In genomic region chr4:112857461-112857860, GRCh38 we compare ENCODE assay signal across 11 cellular contexts.
DNase-seq lines count a peak whose midpoint lies in the region; ATAC-seq, FAIRE-seq and TF ChIP-seq lines count a peak whose summit lies in the region.
"Had no signal": no experiment of that assay in that cellular context is flagged by ENCODE, and none has a peak within 500 bp of the region (broad histone marks: within the 10 kb centered on the region; RNA-seq: fewer than 3 reads in every experiment).

No MANE protein-coding gene starts in this region.

- H3F3A ChIP-seq in PC-3 (ENCODE audit: low read length, unreplicated experiment), result no peaks in the 10 kb centered on the region

- H3K4me1 ChIP-seq in PC-3 (ENCODE audit: insufficient read depth, low read length), result peaks cover 9% of the 10 kb centered on the region; the same call in 1 of the 2 replicates
- peaks cover 17% of the 10 kb centered on the region for H3K4me1 ChIP-seq in psoas muscle
- H3K4me1 ChIP-seq in small intestine (ENCODE audit: control insufficient read depth in 2 of 2, insufficient read depth in 1 of 2, low read depth in 1 of 2, low read length in 1 of 2), result no peaks in the 10 kb centered on the region
- H3K4me1 ChIP-seq: pancreas had no signal

- WGBS in psoas muscle, 3 donors, result 65 to 83% (median 82%) methylated on average over 1 of the region's 1 CpG
- 82 to 88% (median 87%) methylated on average over 1 of the region's 1 CpG for WGBS in small intestine, 3 donors

- intact Hi-C loops in PC-3 (cut with micrococcal nuclease), result no loop called here
- intact Hi-C loops in psoas muscle (cut with DNase I), result no loop called here

- H3K9me2 ChIP-seq in PC-3 (replicated peaks; ENCODE audit: low read length), result no peaks in the 10 kb centered on the region

- peak; percentile 11 for DNase-seq in DMS53 (lab: John Stamatoyannopoulos, UW)
- peak; percentile 69 for DNase-seq in PC-3
- DNase-seq in epithelial cell of prostate (ENCODE audit: low read depth, low spot score), result peak; percentile 85
- DNase-seq in psoas muscle, result no peak
- DNase-seq in C1 segment of cervical spinal cord (lab: John Stamatoyannopoulos, UW), result no peak
- DNase-seq in small intestine, result no peak
- DNase-seq in cerebellar cortex (ENCODE audit: low spot score), result no peak
- DNase-seq: heart right ventricle, NCI-H2081, pancreas had no signal

- no peak for TF ChIP-seq CTCF in PC-3 (conservative IDR thresholded peaks at IDR 0.05; ENCODE audit: low read depth, low read length)
- TF ChIP-seq CTCF in psoas muscle (IDR thresholded peaks at IDR 0.05), result no peak

- no TSS peak for BruUV-seq in PC-3 (replicated peaks; lab: Mats Ljungman, UMichigan)

- H3K36me3 ChIP-seq in PC-3 (ENCODE audit: low read depth, low read length) (no peaks in the 10 kb centered on the region; the same call in 1 of the 2 replicates), psoas muscle (ENCODE audit: insufficient read depth in 1 of 2, low read depth in 1 of 2) (no peaks in the 10 kb centered on the region), small intestine (ENCODE audit: control insufficient read depth in 2 of 2, insufficient read depth in 2 of 2, low read length in 2 of 2) (no peaks in the 10 kb centered on the region)
- H3K36me3 ChIP-seq: heart right ventricle, pancreas had no signal

- H3K27ac ChIP-seq in PC-3 (ENCODE audit: low read length) (no peak overlapping the region), epithelial cell of prostate (peak overlapping the region; percentile 45), psoas muscle (peak overlapping the region; percentile 32), small intestine (ENCODE audit: low read depth in 1 of 2, low read length in 1 of 2) (no peak overlapping the region)
- H3K27ac ChIP-seq: pancreas had no signal

- no peak overlapping the region for H3K4me2 ChIP-seq in PC-3 (ENCODE audit: low read length)

- no peak overlapping the region for H3K4me3 ChIP-seq in PC-3 (ENCODE audit: low read length)
- H3K4me3 ChIP-seq in psoas muscle, result no peak overlapping the region
- no peak overlapping the region for H3K4me3 ChIP-seq in small intestine (ENCODE audit: low read depth in 1 of 2, low read length in 2 of 2)
- H3K4me3 ChIP-seq: heart right ventricle, pancreas had no signal

- no peak overlapping the region for H2AFZ ChIP-seq in PC-3 (ENCODE audit: low read length)

- H3K9me3 ChIP-seq in PC-3 (ENCODE audit: low read length) (no peaks in the 10 kb centered on the region), psoas muscle (no peaks in the 10 kb centered on the region), small intestine (ENCODE audit: control insufficient read depth, low read depth) (no peaks in the 10 kb centered on the region)
- H3K9me3 ChIP-seq: heart right ventricle, pancreas had no signal

- no peaks in the 10 kb centered on the region for H3K79me2 ChIP-seq in PC-3 (ENCODE audit: low read length)

- CTCF ChIA-PET in PC-3 (lab: Charles Lee), result no interaction called here

- no peaks in the 10 kb centered on the region for H4K20me1 ChIP-seq in PC-3 (ENCODE audit: low read length)

- H3K27me3 ChIP-seq in PC-3 (ENCODE audit: low read length), result peaks cover 4% of the 10 kb centered on the region; the same call in 1 of the 2 replicates
- no peaks in the 10 kb centered on the region for H3K27me3 ChIP-seq in psoas muscle (ENCODE audit: insufficient read depth in 3 of 3, low read length in 2 of 3)
- H3K27me3 ChIP-seq in small intestine (ENCODE audit: control insufficient read depth in 2 of 2, insufficient read depth in 2 of 2, low read length in 2 of 2), result no peaks in the 10 kb centered on the region
- H3K27me3 ChIP-seq: heart right ventricle, pancreas had no signal

- H3K9ac ChIP-seq in PC-3 (ENCODE audit: low read length), result no peak overlapping the region

- ATAC-seq in PC-3 (peak; percentile 92), psoas muscle (peak; percentile 81 to 89 (median 86)), HG02970 (IDR thresholded peaks at IDR 0.05; ENCODE audit: low FRiP score, unreplicated experiment) (no peak)

- FAIRE-seq in small intestine (lab: Jason Lieb, UNC), result no peak
- FAIRE-seq: pancreas had no signal

- POLR2A ChIA-PET in PC-3 (lab: Charles Lee; ENCODE audit: unreplicated experiment), result no interaction called here

Comparison
In these comparisons a context has a peak if more than half of its experiments do, and no peak if none do; other contexts are left out.
1. DNase-seq: peak in DMS53 (single experiment), PC-3 (single experiment) and epithelial cell of prostate (single experiment); none in psoas muscle (0 of 2), C1 segment of cervical spinal cord (0 of 14), small intestine (single experiment) and cerebellar cortex (single experiment).
2. H3K27ac ChIP-seq: peak in epithelial cell of prostate (single experiment) and psoas muscle (single experiment); none in PC-3 (single experiment) and small intestine (0 of 2).